Comparison of ENCODE assay signal across 8 cellular contexts in genomic region chr3:133662256-133662773, GRCh38. TPM values are rescaled to one million over a fixed set of nuclear protein-coding genes. Genes with fewer than 3 reads are reported as not detected.
A peak's percentile ranks its signal among the peaks of the same experiment; 100 is the strongest.
DNase-seq lines count a peak whose midpoint lies in the region; ATAC-seq and TF ChIP-seq lines count a peak whose summit lies in the region.

No MANE protein-coding gene starts in this region.

- CTCF ChIA-PET in activated naive CD4-positive, alpha-beta T cell treated with anti-CD3 and anti-CD28 coated beads for 36 hours (lab: Charles Lee) = interaction anchor here (0.9 to 1.5 kb wide), 5 partner anchors 14 to 473 kb away, joined by 3 to 7 read pairs (median 3); no protein-coding TSS in a partner anchor

- H3K9me3 Mint-ChIP-seq in activated naive CD4-positive, alpha-beta T cell treated with anti-CD3 and anti-CD28 coated beads for 36 hours = no peaks in the 10 kb centered on the region

- no peak overlapping the region for H3K14ac ChIP-seq in trophoblast cell (ENCODE audit: low read length)

- H3K4me1 Mint-ChIP-seq in activated naive CD4-positive, alpha-beta T cell treated with anti-CD3 and anti-CD28 coated beads for 36 hours (ENCODE audit: low read depth) = peaks cover 28% of the 10 kb centered on the region

- H4K91ac ChIP-seq in trophoblast cell (ENCODE audit: low read depth, low read length) = no peak overlapping the region

- peaks cover 7% of the 10 kb centered on the region for H3K79me1 ChIP-seq in trophoblast cell (ENCODE audit: low read length)

- no peak overlapping the region for H3K18ac ChIP-seq in trophoblast cell (ENCODE audit: low read length)

- peaks cover 23% of the 10 kb centered on the region for H3K36me3 Mint-ChIP-seq in activated naive CD4-positive, alpha-beta T cell treated with anti-CD3 and anti-CD28 coated beads for 36 hours (ENCODE audit: low read depth)

- H3K4me3 ChIP-seq in AG09309 (ENCODE audit: control insufficient read depth, low read depth, low read length) = peak overlapping the region; percentile 95
- H3K4me3 ChIP-seq in heart right ventricle = peak overlapping the region; percentile 45 to 91 (median 84)
- H3K4me3 ChIP-seq in trophoblast cell (ENCODE audit: low read depth, low read length) = no peak overlapping the region

- H2AFZ ChIP-seq in trophoblast cell (ENCODE audit: insufficient read depth, low read length, poor library complexity) = peak overlapping the region; percentile 66

- H3K9me3 ChIP-seq in heart right ventricle (no peaks in the 10 kb centered on the region), trophoblast cell (ENCODE audit: insufficient read depth, low read depth, low read length) (no peaks in the 10 kb centered on the region)

- peak overlapping the region; percentile 96 for H3K4me2 ChIP-seq in trophoblast cell (ENCODE audit: low read length)

- intact Hi-C loops in activated naive CD4-positive, alpha-beta T cell treated with anti-CD3 and anti-CD28 coated beads for 36 hours (cut with micrococcal nuclease) = loop anchor here (1.0 to 10.0 kb wide), 11 partner anchors 89 to 1245 kb away; partner anchors contain the start of genes CDV3, CEP63, DNAJC13 and NPHP3
- intact Hi-C loops in heart right ventricle (cut with DNase I) = loop anchor here in 9 of 10 donors (5.0 to 10.0 kb wide), 9 partner anchors 85 to 825 kb away; partner anchors contain the start of genes SRPRB (in 4 of the 9), ANAPC13 (in 1 of the 9), CEP63 (in 1 of the 9) and RAB6B (in 1 of the 9)

- H3K27me3 ChIP-seq in heart right ventricle (no peaks in the 10 kb centered on the region), trophoblast cell (ENCODE audit: insufficient read depth, low read length) (no peaks in the 10 kb centered on the region)

- H3K79me2 ChIP-seq in trophoblast cell (ENCODE audit: control insufficient read depth, insufficient read depth, low read length, poor library complexity) = peaks cover 7% of the 10 kb centered on the region

- H4K12ac ChIP-seq in trophoblast cell (ENCODE audit: low read depth, low read length) = no peak overlapping the region

- H3K27ac ChIP-seq in heart right ventricle = peak overlapping the region; percentile 46 to 92 (median 85)
- H3K27ac ChIP-seq in trophoblast cell (ENCODE audit: low read depth, low read length) = no peak overlapping the region

- H2AK5ac ChIP-seq in trophoblast cell (ENCODE audit: low read length) = no peak overlapping the region

- H3K9ac ChIP-seq in trophoblast cell (ENCODE audit: low read length) = peak overlapping the region; percentile 5

- H3K36me3 ChIP-seq in heart right ventricle = peaks cover 0 to 20% (median 0%) of the 10 kb centered on the region in 9 donors
- H3K36me3 ChIP-seq in trophoblast cell (ENCODE audit: control insufficient read depth in 1 of 2, insufficient read depth in 2 of 2, low read length in 2 of 2) = peaks cover 3 to 9% of the 10 kb centered on the region in 2 experiments

- peak overlapping the region; percentile 98 for H3K4me3 Mint-ChIP-seq in activated naive CD4-positive, alpha-beta T cell treated with anti-CD3 and anti-CD28 coated beads for 36 hours

- peak overlapping the region; percentile 98 for H3K27ac Mint-ChIP-seq in activated naive CD4-positive, alpha-beta T cell treated with anti-CD3 and anti-CD28 coated beads for 36 hours

- no peak overlapping the region for H2BK12ac ChIP-seq in trophoblast cell (ENCODE audit: low read length)

- H4K8ac ChIP-seq in trophoblast cell (ENCODE audit: low read depth, low read length) = peak overlapping the region; percentile 78

- DNase-seq in AG09309 (ENCODE audit: low read depth) (no peak), NCI-H2196 treated with DMSO at 0.1 percent for 48 hours (lab: John Stamatoyannopoulos, UW; ENCODE audit: unreplicated experiment) (peak; percentile 38), heart right ventricle (no peak), trophoblast cell (peak in 1 of 2 donors; percentile 42), NCI-H187 treated with DMSO at 0.1 percent for 48 hours (lab: John Stamatoyannopoulos, UW) (no peak)
- DNase-seq in activated naive CD4-positive, alpha-beta T cell treated with anti-CD3 and anti-CD28 coated beads for 36 hours = peak; percentile 66

- H2BK5ac ChIP-seq in trophoblast cell (ENCODE audit: low read depth, low read length, poor library complexity) = no peak overlapping the region

- H3K4me1 ChIP-seq in heart right ventricle (peaks cover 0 to 30% (median 25%) of the 10 kb centered on the region in 9 donors), trophoblast cell (ENCODE audit: control insufficient read depth in 1 of 2, insufficient read depth in 2 of 2, low read length in 2 of 2) (peaks cover 3 to 5% of the 10 kb centered on the region in 2 experiments)

- peak; percentile 43 for ATAC-seq in GM18498 (IDR thresholded peaks at IDR 0.05; ENCODE audit: unreplicated experiment)
- peak; percentile 40 for ATAC-seq in HG02885 (IDR thresholded peaks at IDR 0.05; ENCODE audit: poor library complexity, unreplicated experiment)
- peak in 7 of 8 donors; percentile 58 to 72 (median 60) for ATAC-seq in heart right ventricle

- H3K4ac ChIP-seq in trophoblast cell (ENCODE audit: low read depth, low read length) = no peak overlapping the region

- no peaks in the 10 kb centered on the region for H3K27me3 Mint-ChIP-seq in activated naive CD4-positive, alpha-beta T cell treated with anti-CD3 and anti-CD28 coated beads for 36 hours (ENCODE audit: low read depth)

- H2BK120ac ChIP-seq in trophoblast cell (ENCODE audit: insufficient read depth, low read length, poor library complexity) = no peak overlapping the region

- TF ChIP-seq CTCF in AG09309 (IDR thresholded peaks at IDR 0.05; ENCODE audit: control insufficient read depth, insufficient read depth, low read depth, low read length, missing control alignments) (no peak), heart right ventricle (IDR thresholded peaks at IDR 0.05) (peak in 3 of 9 donors; percentile 20 to 27 (median 25))

- 23 to 28% methylated on average over 10 of the region's 10 CpGs for WGBS in heart right ventricle, 2 donors
- no CpG with 5 or more reads among the region's 10 CpGs for WGBS in trophoblast cell (ENCODE audit: extremely low coverage, insufficient coverage, insufficient read length)

- no peak overlapping the region for H3K23ac ChIP-seq in trophoblast cell (ENCODE audit: low read length)

RNA-seq across cellular contexts. Expression of gene TOPBP1, which starts 0.6 kb away (rescaled TPM):
- total RNA-seq in activated naive CD4-positive, alpha-beta T cell treated with anti-CD3 and anti-CD28 coated beads for 36 hours = 10 to 100 TPM; 65.4 to 65.8 TPM
- total RNA-seq in heart right ventricle = 10 to 100 TPM in 9 of 10 donors, 1 to 10 TPM in 1; 7.3 to 11.8 (median 11.3) TPM
- polyA plus RNA-seq in heart right ventricle = 1 to 10 TPM; 5.7 to 7.3 TPM
- polyA plus RNA-seq in trophoblast cell (2013) = 33.0 and 33.2 TPM in 2 replicates

Comparison
In these comparisons a context has a peak if more than half of its experiments do, and no peak if none do; other contexts are left out.
1. DNase-seq: peak in NCI-H2196 treated with DMSO at 0.1 percent for 48 hours (single experiment) and activated naive CD4-positive, alpha-beta T cell treated with anti-CD3 and anti-CD28 coated beads for 36 hours (single experiment); none in AG09309 (single experiment), heart right ventricle (0 of 2) and NCI-H187 treated with DMSO at 0.1 percent for 48 hours (single experiment).
2. RNA of gene TOPBP1, which starts 0.6 kb away (total RNA-seq): 65.4 to 65.8 TPM in activated naive CD4-positive, alpha-beta T cell treated with anti-CD3 and anti-CD28 coated beads for 36 hours; 7.3 to 11.8 TPM in heart right ventricle; every median in the first group is over 4 times any median in the second.
3. Peak in every context shown above with its lines, with median percentiles within 50 percentile points of each other: ATAC-seq.